ENCODE assay signal across 19 cellular contexts in genomic region chr14:71383510-71383909, GRCh38.
"Had no signal": no experiment of that assay in that cellular context is flagged by ENCODE, and none has a peak within 500 bp of the region (broad histone marks: within the 10 kb centered on the region; RNA-seq: fewer than 3 reads in every experiment).

No MANE protein-coding gene starts in this region.

- H3K4me3 Mint-ChIP-seq: activated CD8-positive, alpha-beta T cell treated with anti-CD3 and anti-CD28 coated beads, Interleukin-2, amount 10 ng/mL, durations not matched to agents 7 days and 5 days; activated naive CD4-positive, alpha-beta T cell treated with anti-CD3 and anti-CD28 coated beads for 36 hours; activated T-cell treated with anti-CD3 and anti-CD28 coated beads, Interleukin-2, amount 50 U/mL, for 24 hours; stimulated activated memory B cell treated with anti-CD40 and anti-IgM and Interleukin-4, amounts not matched to agents 10 μg/mL and 1 μg/mL and 100 μg/mL, for 72 hours; T-helper 2 cell treated with Interferon-gamma antibody and Interleukin-4, amounts not matched to agents 5 μg/mL and 100 μg/mL, for 36 hours had no signal

- H3K4me1 ChIP-seq: gastrocnemius medialis had no signal

- H3K27ac ChIP-seq: brain microvascular endothelial cell, gastrocnemius medialis, parathyroid adenoma had no signal

- ATAC-seq: activated CD8-positive, alpha-beta T cell treated with anti-CD3 and anti-CD28 coated beads, Interleukin-2, amount 10 ng/mL, durations not matched to agents 7 days and 5 days; gastrocnemius medialis; left lobe of liver; stimulated activated memory B cell treated with anti-CD40 and anti-IgM and Interleukin-4, amounts not matched to agents 10 μg/mL and 1 μg/mL and 100 μg/mL, for 72 hours had no signal

- H3K27ac Mint-ChIP-seq: activated CD8-positive, alpha-beta T cell treated with anti-CD3 and anti-CD28 coated beads, Interleukin-2, amount 10 ng/mL, durations not matched to agents 7 days and 5 days; activated naive CD4-positive, alpha-beta T cell treated with anti-CD3 and anti-CD28 coated beads for 36 hours; T-helper 2 cell treated with Interferon-gamma antibody and Interleukin-4, amounts not matched to agents 5 μg/mL and 100 μg/mL, for 36 hours had no signal

- H3K9ac ChIP-seq: parathyroid adenoma had no signal

- H3K36me3 ChIP-seq: brain microvascular endothelial cell, gastrocnemius medialis had no signal

- FAIRE-seq: colon, kidney had no signal

- H3K9me3 ChIP-seq: gastrocnemius medialis had no signal

- DNase-seq: activated CD4-positive, alpha-beta T cell treated with anti-CD3 and anti-CD28 coated beads for 48 hours; activated CD4-positive, CD25-positive, alpha-beta regulatory T cell; activated CD8-positive, alpha-beta T cell treated with anti-CD3 and anti-CD28 coated beads, Interleukin-2, amount 10 ng/mL, durations not matched to agents 7 days and 5 days; activated naive CD4-positive, alpha-beta T cell treated with anti-CD3 and anti-CD28 coated beads for 36 hours; activated T-cell treated with anti-CD3 and anti-CD28 coated beads, Interleukin-2, amount 50 U/mL, for 24 hours; anterior cingulate cortex; brain microvascular endothelial cell; central memory CD4-positive, alpha-beta T cell; gastrocnemius medialis; head of caudate nucleus; kidney; stimulated activated CD4-positive, alpha-beta T cell treated with anti-CD3 and anti-CD28 coated beads, Interleukin-4, amount 100 ng/mL, for 24 hours had no signal

- H3K27me3 Mint-ChIP-seq: activated T-cell treated with anti-CD3 and anti-CD28 coated beads, Interleukin-2, amount 50 U/mL, for 24 hours; stimulated activated memory B cell treated with anti-CD40 and anti-IgM and Interleukin-4, amounts not matched to agents 10 μg/mL and 1 μg/mL and 100 μg/mL, for 72 hours had no signal

- H3K4me3 ChIP-seq: gastrocnemius medialis, lung, smooth muscle cell had no signal

- H3K27me3 ChIP-seq: brain microvascular endothelial cell, gastrocnemius medialis had no signal

- H3K9me3 Mint-ChIP-seq: activated T-cell treated with anti-CD3 and anti-CD28 coated beads, Interleukin-2, amount 50 U/mL, for 24 hours; stimulated activated memory B cell treated with anti-CD40 and anti-IgM and Interleukin-4, amounts not matched to agents 10 μg/mL and 1 μg/mL and 100 μg/mL, for 72 hours had no signal
